Comparison of ENCODE assay signal across 8 cellular contexts in the genomic region with DNA sequence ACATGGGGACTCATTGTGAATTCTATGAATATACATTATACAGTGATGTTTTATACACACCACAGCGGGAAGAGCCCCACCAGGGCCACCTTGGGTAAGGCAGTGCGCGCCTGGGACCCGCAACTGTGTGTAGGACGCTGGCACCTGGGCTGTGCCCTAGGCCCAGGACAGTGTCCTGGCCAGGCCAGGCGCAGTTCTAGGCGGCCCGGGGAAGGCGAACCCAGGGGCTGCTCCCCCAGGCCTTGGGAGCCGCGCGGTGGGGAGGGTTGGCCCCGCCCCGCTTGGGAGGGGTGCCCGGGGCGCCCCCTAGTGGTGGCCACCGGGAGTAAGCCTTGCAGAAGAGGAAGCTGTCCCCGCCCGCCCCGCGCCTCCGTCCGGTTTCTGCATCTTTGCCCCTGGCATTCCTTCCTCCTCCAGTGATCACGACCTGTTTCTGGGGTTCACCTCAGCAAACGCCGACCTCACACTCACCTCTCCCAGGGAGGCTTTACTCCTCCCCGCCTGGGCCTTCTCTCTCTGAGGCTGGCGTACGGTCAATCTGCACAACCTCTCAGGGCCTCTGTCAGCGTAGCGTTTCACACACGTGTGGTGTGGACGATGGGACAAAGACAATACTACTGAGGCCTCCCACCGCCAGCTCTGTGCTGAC. TPM values are rescaled to one million over a fixed set of nuclear protein-coding genes. Genes with fewer than 3 reads are reported as not detected.
DNase-seq lines count a peak whose midpoint lies in the region; ATAC-seq, FAIRE-seq and TF ChIP-seq lines count a peak whose summit lies in the region.

No MANE protein-coding gene starts in this region.

- H3K27me3 Mint-ChIP-seq in WTC11 (ENCODE audit: low read depth), result no peaks in the 10 kb centered on the region

- H3K4me3 Mint-ChIP-seq in WTC11, result peak overlapping the region; percentile 66

- no peak for FAIRE-seq in H54 (lab: Jason Lieb, UNC)

- ATAC-seq in WTC11, result peak; percentile 88
- ATAC-seq in HG03025 (IDR thresholded peaks at IDR 0.05; ENCODE audit: low FRiP score, unreplicated experiment), result no peak

- peaks cover 14% of the 10 kb centered on the region for H3K4me1 Mint-ChIP-seq in WTC11

- no peak overlapping the region for H3K27ac Mint-ChIP-seq in WTC11

- DNase-seq in Daoy (ENCODE audit: low read depth) (peak; percentile 68), H54 (ENCODE audit: insufficient read length, low spot score) (peak; percentile 72), NCI-H146 treated with DMSO at 0.1 percent for 48 hours (lab: John Stamatoyannopoulos, UW; ENCODE audit: unreplicated experiment) (peak; percentile 46), WTC11 (ENCODE audit: low spot score) (peak; percentile 91), caudate nucleus (lab: John Stamatoyannopoulos, UW) (peak in 57 of 61 donors; percentile 12 to 82 (median 59)), left kidney (ENCODE audit: low read depth, low spot score) (peak; percentile 91)
- peak; percentile 89 to 90 for DNase-seq in stimulated activated CD4-positive, alpha-beta T cell treated with anti-CD3 and anti-CD28 coated beads, Interleukin-2, amount 100 ng/mL, for 24 hours

- no peaks in the 10 kb centered on the region for H3K36me3 Mint-ChIP-seq in WTC11

- CTCF ChIA-PET in WTC11 (lab: Charles Lee), result interaction anchor here (0.6 to 22.9 kb wide), 62 partner anchors 10 to 557 kb away, joined by 3 to 372 read pairs (median 4); a partner anchor contains a TSS

- POLR2A ChIA-PET in WTC11 (lab: Charles Lee), result interaction anchor here (0.8 to 2.4 kb wide), 2 partner anchors 9 to 109 kb away, joined by 3 to 10 read pairs; a partner anchor contains a TSS

- no peak overlapping the region for H3K27ac ChIP-seq in caudate nucleus (ENCODE audit: low read depth, low read length)

- TF ChIP-seq CTCF in WTC11 (IDR thresholded peaks at IDR 0.05), result peak; percentile 99

- no peak for TF ChIP-seq POLR2A in H54 (IDR thresholded peaks at IDR 0.05; ENCODE audit: low read depth, low read length)

- no peaks in the 10 kb centered on the region for H3K9me3 Mint-ChIP-seq in WTC11

TF ChIP-seq in WTC11, 78 proteins besides CTCF, POLR2A, EP300 and RAD21:
- TF ChIP-seq, protein P1, sequence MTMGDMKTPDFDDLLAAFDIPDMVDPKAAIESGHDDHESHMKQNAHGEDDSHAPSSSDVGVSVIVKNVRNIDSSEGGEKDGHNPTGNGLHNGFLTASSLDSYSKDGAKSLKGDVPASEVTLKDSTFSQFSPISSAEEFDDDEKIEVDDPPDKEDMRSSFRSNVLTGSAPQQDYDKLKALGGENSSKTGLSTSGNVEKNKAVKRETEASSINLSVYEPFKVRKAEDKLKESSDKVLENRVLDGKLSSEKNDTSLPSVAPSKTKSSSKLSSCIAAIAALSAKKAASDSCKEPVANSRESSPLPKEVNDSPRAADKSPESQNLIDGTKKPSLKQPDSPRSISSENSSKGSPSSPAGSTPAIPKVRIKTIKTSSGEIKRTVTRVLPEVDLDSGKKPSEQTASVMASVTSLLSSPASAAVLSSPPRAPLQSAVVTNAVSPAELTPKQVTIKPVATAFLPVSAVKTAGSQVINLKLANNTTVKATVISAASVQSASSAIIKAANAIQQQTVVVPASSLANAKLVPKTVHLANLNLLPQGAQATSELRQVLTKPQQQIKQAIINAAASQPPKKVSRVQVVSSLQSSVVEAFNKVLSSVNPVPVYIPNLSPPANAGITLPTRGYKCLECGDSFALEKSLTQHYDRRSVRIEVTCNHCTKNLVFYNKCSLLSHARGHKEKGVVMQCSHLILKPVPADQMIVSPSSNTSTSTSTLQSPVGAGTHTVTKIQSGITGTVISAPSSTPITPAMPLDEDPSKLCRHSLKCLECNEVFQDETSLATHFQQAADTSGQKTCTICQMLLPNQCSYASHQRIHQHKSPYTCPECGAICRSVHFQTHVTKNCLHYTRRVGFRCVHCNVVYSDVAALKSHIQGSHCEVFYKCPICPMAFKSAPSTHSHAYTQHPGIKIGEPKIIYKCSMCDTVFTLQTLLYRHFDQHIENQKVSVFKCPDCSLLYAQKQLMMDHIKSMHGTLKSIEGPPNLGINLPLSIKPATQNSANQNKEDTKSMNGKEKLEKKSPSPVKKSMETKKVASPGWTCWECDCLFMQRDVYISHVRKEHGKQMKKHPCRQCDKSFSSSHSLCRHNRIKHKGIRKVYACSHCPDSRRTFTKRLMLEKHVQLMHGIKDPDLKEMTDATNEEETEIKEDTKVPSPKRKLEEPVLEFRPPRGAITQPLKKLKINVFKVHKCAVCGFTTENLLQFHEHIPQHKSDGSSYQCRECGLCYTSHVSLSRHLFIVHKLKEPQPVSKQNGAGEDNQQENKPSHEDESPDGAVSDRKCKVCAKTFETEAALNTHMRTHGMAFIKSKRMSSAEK (CRISPR knock-in tag; IDR thresholded peaks at IDR 0.05; ENCODE audit: borderline replicate concordance), result no peak
- TF ChIP-seq MYBL2 (CRISPR knock-in tag; IDR thresholded peaks at IDR 0.05) (no peak), SP1 (CRISPR knock-in tag; conservative IDR thresholded peaks at IDR 0.05) (peak; percentile 69), NFE2L1 (CRISPR knock-in tag; IDR thresholded peaks at IDR 0.05) (no peak), GABPB1 (CRISPR knock-in tag; IDR thresholded peaks at IDR 0.05) (0 out of 2 replicates have a peak, but pooled peaks have one; percentile 20), FOXP1 (CRISPR knock-in tag; IDR thresholded peaks at IDR 0.05; ENCODE audit: borderline replicate concordance) (0 out of 2 replicates have a peak, but pooled peaks have one; percentile 36)
- TF ChIP-seq, protein P2, sequence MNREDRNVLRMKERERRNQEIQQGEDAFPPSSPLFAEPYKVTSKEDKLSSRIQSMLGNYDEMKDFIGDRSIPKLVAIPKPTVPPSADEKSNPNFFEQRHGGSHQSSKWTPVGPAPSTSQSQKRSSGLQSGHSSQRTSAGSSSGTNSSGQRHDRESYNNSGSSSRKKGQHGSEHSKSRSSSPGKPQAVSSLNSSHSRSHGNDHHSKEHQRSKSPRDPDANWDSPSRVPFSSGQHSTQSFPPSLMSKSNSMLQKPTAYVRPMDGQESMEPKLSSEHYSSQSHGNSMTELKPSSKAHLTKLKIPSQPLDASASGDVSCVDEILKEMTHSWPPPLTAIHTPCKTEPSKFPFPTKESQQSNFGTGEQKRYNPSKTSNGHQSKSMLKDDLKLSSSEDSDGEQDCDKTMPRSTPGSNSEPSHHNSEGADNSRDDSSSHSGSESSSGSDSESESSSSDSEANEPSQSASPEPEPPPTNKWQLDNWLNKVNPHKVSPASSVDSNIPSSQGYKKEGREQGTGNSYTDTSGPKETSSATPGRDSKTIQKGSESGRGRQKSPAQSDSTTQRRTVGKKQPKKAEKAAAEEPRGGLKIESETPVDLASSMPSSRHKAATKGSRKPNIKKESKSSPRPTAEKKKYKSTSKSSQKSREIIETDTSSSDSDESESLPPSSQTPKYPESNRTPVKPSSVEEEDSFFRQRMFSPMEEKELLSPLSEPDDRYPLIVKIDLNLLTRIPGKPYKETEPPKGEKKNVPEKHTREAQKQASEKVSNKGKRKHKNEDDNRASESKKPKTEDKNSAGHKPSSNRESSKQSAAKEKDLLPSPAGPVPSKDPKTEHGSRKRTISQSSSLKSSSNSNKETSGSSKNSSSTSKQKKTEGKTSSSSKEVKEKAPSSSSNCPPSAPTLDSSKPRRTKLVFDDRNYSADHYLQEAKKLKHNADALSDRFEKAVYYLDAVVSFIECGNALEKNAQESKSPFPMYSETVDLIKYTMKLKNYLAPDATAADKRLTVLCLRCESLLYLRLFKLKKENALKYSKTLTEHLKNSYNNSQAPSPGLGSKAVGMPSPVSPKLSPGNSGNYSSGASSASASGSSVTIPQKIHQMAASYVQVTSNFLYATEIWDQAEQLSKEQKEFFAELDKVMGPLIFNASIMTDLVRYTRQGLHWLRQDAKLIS (CRISPR knock-in tag; IDR thresholded peaks at IDR 0.05; ENCODE audit: borderline replicate concordance), result no peak
- TF ChIP-seq, protein P3, sequence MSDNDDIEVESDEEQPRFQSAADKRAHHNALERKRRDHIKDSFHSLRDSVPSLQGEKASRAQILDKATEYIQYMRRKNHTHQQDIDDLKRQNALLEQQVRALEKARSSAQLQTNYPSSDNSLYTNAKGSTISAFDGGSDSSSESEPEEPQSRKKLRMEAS (CRISPR knock-in tag; IDR thresholded peaks at IDR 0.05), result peak; percentile 34; the same call in 1 of the 2 replicates
- TF ChIP-seq, protein P4, sequence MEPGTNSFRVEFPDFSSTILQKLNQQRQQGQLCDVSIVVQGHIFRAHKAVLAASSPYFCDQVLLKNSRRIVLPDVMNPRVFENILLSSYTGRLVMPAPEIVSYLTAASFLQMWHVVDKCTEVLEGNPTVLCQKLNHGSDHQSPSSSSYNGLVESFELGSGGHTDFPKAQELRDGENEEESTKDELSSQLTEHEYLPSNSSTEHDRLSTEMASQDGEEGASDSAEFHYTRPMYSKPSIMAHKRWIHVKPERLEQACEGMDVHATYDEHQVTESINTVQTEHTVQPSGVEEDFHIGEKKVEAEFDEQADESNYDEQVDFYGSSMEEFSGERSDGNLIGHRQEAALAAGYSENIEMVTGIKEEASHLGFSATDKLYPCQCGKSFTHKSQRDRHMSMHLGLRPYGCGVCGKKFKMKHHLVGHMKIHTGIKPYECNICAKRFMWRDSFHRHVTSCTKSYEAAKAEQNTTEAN (CRISPR knock-in tag; IDR thresholded peaks at IDR 0.05), result 0 out of 2 replicates have a peak, but pooled peaks have one; percentile 46
- TF ChIP-seq, protein P5, sequence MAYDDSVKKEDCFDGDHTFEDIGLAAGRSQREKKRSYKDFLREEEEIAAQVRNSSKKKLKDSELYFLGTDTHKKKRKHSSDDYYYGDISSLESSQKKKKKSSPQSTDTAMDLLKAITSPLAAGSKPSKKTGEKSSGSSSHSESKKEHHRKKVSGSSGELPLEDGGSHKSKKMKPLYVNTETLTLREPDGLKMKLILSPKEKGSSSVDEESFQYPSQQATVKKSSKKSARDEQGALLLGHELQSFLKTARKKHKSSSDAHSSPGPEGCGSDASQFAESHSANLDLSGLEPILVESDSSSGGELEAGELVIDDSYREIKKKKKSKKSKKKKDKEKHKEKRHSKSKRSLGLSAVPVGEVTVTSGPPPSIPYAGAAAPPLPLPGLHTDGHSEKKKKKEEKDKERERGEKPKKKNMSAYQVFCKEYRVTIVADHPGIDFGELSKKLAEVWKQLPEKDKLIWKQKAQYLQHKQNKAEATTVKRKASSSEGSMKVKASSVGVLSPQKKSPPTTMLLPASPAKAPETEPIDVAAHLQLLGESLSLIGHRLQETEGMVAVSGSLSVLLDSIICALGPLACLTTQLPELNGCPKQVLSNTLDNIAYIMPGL (CRISPR knock-in tag; IDR thresholded peaks at IDR 0.05), result peak; percentile 78

RNA-seq across cellular contexts. Expression of a gene that starts 9.5 kb away (rescaled TPM):
- 27.0 and 35.6 TPM in 2 replicates for total RNA-seq in Daoy (2014; rRNA removed; shearing (Covaris generic))
- 29.9 to 38.1 TPM (median 35.2 TPM) in 3 replicates for total RNA-seq in WTC11 (2021)

RNA-seq across cellular contexts. Expression of a gene that starts 29.1 kb away (rescaled TPM):
- 8.2 and 11.1 TPM in 2 replicates for total RNA-seq in Daoy (2014; rRNA removed; shearing (Covaris generic))
- total RNA-seq in WTC11 (2021), result 25.2 to 31.4 TPM (median 27.6 TPM) in 3 replicates

RNA-seq across cellular contexts. Expression of a gene that starts 36.6 kb away (rescaled TPM):
- 7.8 and 8.5 TPM in 2 replicates for total RNA-seq in Daoy (2014; rRNA removed; shearing (Covaris generic))
- 8.7 to 10.2 TPM (median 9.1 TPM) in 3 replicates for total RNA-seq in WTC11 (2021)

RNA-seq across cellular contexts. Expression of a gene that starts 43.4 kb away (rescaled TPM):
- 0.06 and 0.15 TPM in 2 replicates for total RNA-seq in Daoy (2014; rRNA removed; shearing (Covaris generic))
- 14.9 to 21.6 TPM (median 17.3 TPM) in 3 replicates for total RNA-seq in WTC11 (2021)

RNA-seq across cellular contexts. Expression of a gene that starts 47.8 kb away (rescaled TPM):
- not detected in 2 replicates for total RNA-seq in Daoy (2014; rRNA removed; shearing (Covaris generic))
- 1.0 to 1.6 TPM (median 1.6 TPM) in 3 replicates for total RNA-seq in WTC11 (2021)
